Comparison of ENCODE assay signal across 24 cellular contexts in the genomic region with DNA sequence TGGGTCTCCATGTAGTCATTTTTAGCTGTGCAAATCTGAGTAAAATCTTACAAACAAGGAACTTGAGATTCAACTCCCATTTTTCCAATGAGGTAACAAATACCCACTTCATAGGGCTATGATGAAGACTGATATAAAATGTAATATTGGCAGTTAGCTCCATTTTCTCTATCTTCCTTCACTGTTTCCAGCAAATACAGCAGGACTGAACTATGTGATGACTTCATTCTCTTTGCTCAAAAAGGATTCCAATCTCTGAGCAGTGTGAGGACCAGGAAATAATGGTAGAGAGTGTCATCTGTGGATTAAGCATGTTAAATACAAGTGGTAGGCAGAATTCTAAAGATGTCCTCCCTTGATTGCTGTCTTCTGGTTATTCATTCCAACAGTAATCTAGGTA. TPM values are rescaled to one million over a fixed set of nuclear protein-coding genes. Genes with fewer than 3 reads are reported as not detected.
DNase-seq lines count a peak whose midpoint lies in the region; ATAC-seq and TF ChIP-seq lines count a peak whose summit lies in the region.
"Had no signal": no experiment of that assay in that cellular context is flagged by ENCODE, and none has a peak within 500 bp of the region (broad histone marks: within the 10 kb centered on the region; RNA-seq: fewer than 3 reads in every experiment).

No MANE protein-coding gene starts in this region.

- no peaks in the 10 kb centered on the region for H3K9me3 ChIP-seq in T-helper 17 cell (ENCODE audit: control insufficient read depth, low read length, poor library complexity, severe bottlenecking)
- H3K9me3 ChIP-seq: BE2C, SJSA1 had no signal

- CTCF ChIA-PET in AG04449 (lab: Yijun Ruan, JAX) = interaction anchor here (1.2 kb wide), 2 partner anchors 19 to 199 kb away, joined by 4 read pairs; partner anchors contain the start of gene AOC2

- H3K27ac Mint-ChIP-seq in GM23338 (0 out of 2 replicates have a peak overlapping the region, but pooled peaks have one; percentile 46), T-helper 17 cell (peak overlapping the region; percentile 19)

- POLR2A ChIA-PET in AG04449 (lab: Yijun Ruan, JAX) = interaction anchor here (0.7 kb wide), 1 partner anchor 18 kb away, joined by 3 read pairs; no protein-coding TSS in a partner anchor

- no peak for TF ChIP-seq CTCF in AG04449 (IDR thresholded peaks at IDR 0.05; ENCODE audit: insufficient read depth, low read length, missing control alignments)
- no peak for TF ChIP-seq CTCF in GM23338 (conservative IDR thresholded peaks at IDR 0.05; ENCODE audit: low read depth in 2 of 2)
- no peak for TF ChIP-seq CTCF in fibroblast of the aortic adventitia (IDR thresholded peaks at IDR 0.05; ENCODE audit: insufficient read depth, low read length)

- no peaks in the 10 kb centered on the region for H3K9me2 ChIP-seq in GM23338 (ENCODE audit: insufficient read depth)

- no peak overlapping the region for H2AFZ ChIP-seq in GM23338

- no peak for ATAC-seq in GM23338
- no peak for ATAC-seq in T-helper 17 cell
- no peak for ATAC-seq in HG02642 (IDR thresholded peaks at IDR 0.05; ENCODE audit: poor library complexity, unreplicated experiment)
- ATAC-seq: Right ventricle myocardium inferior had no signal

- H3K36me3 ChIP-seq in GM23338 (ENCODE audit: insufficient read depth) = no peaks in the 10 kb centered on the region; the same call in 1 of the 2 replicates

- H3F3A ChIP-seq in GM23338 (replicated peaks; ENCODE audit: low read depth) = peaks cover 13% of the 10 kb centered on the region; the same call in 1 of the 2 replicates

- peaks cover 40% of the 10 kb centered on the region for H3K4me1 ChIP-seq in GM23338 (ENCODE audit: insufficient read depth)
- H3K4me1 ChIP-seq: SJSA1 had no signal

- peaks cover 15% of the 10 kb centered on the region for H3K27me3 Mint-ChIP-seq in GM23338 (ENCODE audit: insufficient read depth, low read depth, poor library complexity)
- no peaks in the 10 kb centered on the region for H3K27me3 Mint-ChIP-seq in T-helper 17 cell

- peaks cover 49% of the 10 kb centered on the region for H3K4me1 Mint-ChIP-seq in GM23338
- no peaks in the 10 kb centered on the region for H3K4me1 Mint-ChIP-seq in T-helper 17 cell

- peak overlapping the region; percentile 92; the same call in 1 of the 2 replicates for H3K27ac ChIP-seq in GM23338 (ENCODE audit: low read depth)
- H3K27ac ChIP-seq: 22Rv1, KMS-11, SJSA1 had no signal

- no peak overlapping the region for H3K4me2 ChIP-seq in GM23338

- peaks cover 18% of the 10 kb centered on the region for H3K36me3 Mint-ChIP-seq in GM23338 (ENCODE audit: low read depth)
- no peaks in the 10 kb centered on the region for H3K36me3 Mint-ChIP-seq in T-helper 17 cell (ENCODE audit: low read depth)

- H4K20me1 ChIP-seq in GM23338 (replicated peaks; ENCODE audit: insufficient read depth) = no peaks in the 10 kb centered on the region

- H3K27me3 ChIP-seq in GM23338 (ENCODE audit: insufficient read depth) = no peaks in the 10 kb centered on the region
- H3K27me3 ChIP-seq: BE2C, SJSA1 had no signal

- H3K4me3 Mint-ChIP-seq in GM23338 (no peak overlapping the region), T-helper 17 cell (no peak overlapping the region)

- H3K79me2 ChIP-seq in GM23338 (replicated peaks; ENCODE audit: insufficient read depth) = no peaks in the 10 kb centered on the region

- DNase-seq in AG04449 (ENCODE audit: low read depth, low spot score) (peak; percentile 10), GM23338 (ENCODE audit: low spot score) (no peak), T-helper 17 cell (no peak), fibroblast of the aortic adventitia (ENCODE audit: low read depth) (peak; percentile 10), NK-92 (lab: John Stamatoyannopoulos, UW; ENCODE audit: unreplicated experiment) (no peak), activated gamma-delta T cell treated with Interleukin-2 at 50 U/mL for 16 hours (no peak), HuH-7 (ENCODE audit: low spot score) (no peak)
- DNase-seq: BE2C, COR-L47, DMS 273 treated with DMSO at 0.1 percent for 48 hours, DMS79 treated with DMSO at 0.1 percent for 48 hours, GOT3, NCI-H1105, NCI-H1694, NCI-H2081, NCI-H2171 treated with DMSO at 0.1 percent for 48 hours, NCI-H524 treated with DMSO at 0.1 percent for 48 hours, NCI-H82, OCI-M1 had no signal

- no peaks in the 10 kb centered on the region for H3K9me3 Mint-ChIP-seq in GM23338

- H3K4me3 ChIP-seq in AG04449 (ENCODE audit: low read depth, low read length) = no peak overlapping the region
- no peak overlapping the region for H3K4me3 ChIP-seq in GM23338
- H3K4me3 ChIP-seq in fibroblast of the aortic adventitia (ENCODE audit: low read depth, low read length) = no peak overlapping the region
- H3K4me3 ChIP-seq: SJSA1 had no signal

TF ChIP-seq in GM23338, 12 proteins besides CTCF, POLR2A, EP300 and RAD21:
- TF ChIP-seq NANOG (IDR thresholded peaks at IDR 0.05; ENCODE audit: borderline replicate concordance) (no peak), EZH2phosphoT487 (IDR thresholded peaks at IDR 0.05; ENCODE audit: unreplicated experiment) (no peak)
- TF ChIP-seq, protein P1, sequence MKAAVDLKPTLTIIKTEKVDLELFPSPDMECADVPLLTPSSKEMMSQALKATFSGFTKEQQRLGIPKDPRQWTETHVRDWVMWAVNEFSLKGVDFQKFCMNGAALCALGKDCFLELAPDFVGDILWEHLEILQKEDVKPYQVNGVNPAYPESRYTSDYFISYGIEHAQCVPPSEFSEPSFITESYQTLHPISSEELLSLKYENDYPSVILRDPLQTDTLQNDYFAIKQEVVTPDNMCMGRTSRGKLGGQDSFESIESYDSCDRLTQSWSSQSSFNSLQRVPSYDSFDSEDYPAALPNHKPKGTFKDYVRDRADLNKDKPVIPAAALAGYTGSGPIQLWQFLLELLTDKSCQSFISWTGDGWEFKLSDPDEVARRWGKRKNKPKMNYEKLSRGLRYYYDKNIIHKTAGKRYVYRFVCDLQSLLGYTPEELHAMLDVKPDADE (IDR thresholded peaks at IDR 0.05) = no peak
TF ChIP-seq in GM23338: peak in this region for 0.

RNA-seq across cellular contexts. Expression of gene RND2, which starts 18.3 kb away (rescaled TPM):
- 20.8 and 22.9 TPM in 2 replicates for total RNA-seq in GM23338 (2014; rRNA removed; shearing (Covaris generic))
- 18.5 and 20.4 TPM in 2 replicates for polyA plus RNA-seq in GM23338 (2016; fragmentation: Nextera tagmentation; extraction: Ambion mirVana)
- total RNA-seq in T-helper 17 cell (1 to 10 TPM in 1 of 2 donors, under 1 TPM in 1; 0.12 to 1.1 TPM), fibroblast of the aortic adventitia (ENCODE audit: low replicate concordance) (0.45 and 0.98 TPM in 2 replicates)

RNA-seq across cellular contexts. Expression of gene VAT1, which starts 21.1 kb away (rescaled TPM):
- 227 and 300 TPM in 2 replicates for total RNA-seq in GM23338 (2014; rRNA removed; shearing (Covaris generic))
- 233 and 267 TPM in 2 replicates for polyA plus RNA-seq in GM23338 (2016; fragmentation: Nextera tagmentation; extraction: Ambion mirVana)
- 10 to 100 TPM; 26.0 to 29.3 TPM for total RNA-seq in T-helper 17 cell
- 435 and 461 TPM in 2 replicates for total RNA-seq in fibroblast of the aortic adventitia (ENCODE audit: low replicate concordance)

RNA-seq across cellular contexts. Expression of gene IFI35, which starts 36.7 kb away (rescaled TPM):
- total RNA-seq in GM23338 (2014; rRNA removed; shearing (Covaris generic)) = 2.3 and 3.3 TPM in 2 replicates
- polyA plus RNA-seq in GM23338 (2016; fragmentation: Nextera tagmentation; extraction: Ambion mirVana) = 1.5 and 1.8 TPM in 2 replicates
- total RNA-seq in T-helper 17 cell = 10 to 100 TPM; 23.1 to 23.8 TPM
- 34.7 and 43.0 TPM in 2 replicates for total RNA-seq in fibroblast of the aortic adventitia (ENCODE audit: low replicate concordance)

RNA-seq across cellular contexts. Expression of gene RPL27, which starts 45.1 kb away (rescaled TPM):
- 1,307 and 1,784 TPM in 2 replicates for total RNA-seq in GM23338 (2014; rRNA removed; shearing (Covaris generic))
- 2,722 and 2,793 TPM in 2 replicates for polyA plus RNA-seq in GM23338 (2016; fragmentation: Nextera tagmentation; extraction: Ambion mirVana)
- total RNA-seq in T-helper 17 cell = 1,000 to 10,000 TPM; 1,342 to 1,395 TPM
- total RNA-seq in fibroblast of the aortic adventitia (ENCODE audit: low replicate concordance) = 336 and 1,876 TPM in 2 replicates

Comparison
In these comparisons a context has a peak if more than half of its experiments do, and no peak if none do; other contexts are left out.
1. DNase-seq: peak in AG04449 (single experiment) and fibroblast of the aortic adventitia (single experiment); none in GM23338 (single experiment), T-helper 17 cell (0 of 3), NK-92 (single experiment), activated gamma-delta T cell treated with Interleukin-2 at 50 U/mL for 16 hours (single experiment) and HuH-7 (single experiment).
2. RNA of gene RND2, which starts 18.3 kb away (total RNA-seq): 20.8 to 22.9 TPM in GM23338; 0.12 to 1.1 TPM in T-helper 17 cell and 0.45 to 0.98 TPM in fibroblast of the aortic adventitia; every median in the first group is over 10 times any median in the second.